10 cellular contexts compared by ENCODE assay signal in genomic region chr16:22153074-22153473, GRCh38. TPM values are rescaled to one million over a fixed set of nuclear protein-coding genes. Genes with fewer than 3 reads are reported as not detected.
"Had no signal": no experiment of that assay in that cellular context is flagged by ENCODE, and none has a peak within 500 bp of the region (broad histone marks: within the 10 kb centered on the region; RNA-seq: fewer than 3 reads in every experiment).

No MANE protein-coding gene starts in this region.

RNA-seq across cellular contexts. Expression of gene SDR42E2, which starts 9.2 kb away (rescaled TPM):
- total RNA-seq: occipital lobe, osteoblast, progenitor cell of endocrine pancreas, right atrium auricular region, sciatic nerve, smooth muscle cell, suprapubic skin, transverse colon, vagina had no signal
- polyA plus RNA-seq: neural cell had no signal
